ENCODE assay signal across 2 cellular contexts in genomic region chr20:33951171-33951570, GRCh38.
TF ChIP-seq lines count a peak whose summit lies in the region.

No MANE protein-coding gene starts in this region.

TF ChIP-seq in HEK293, 187 proteins besides CTCF, POLR2A, EP300 and RAD21 (continued from another document):
- TF ChIP-seq EGR2 (tag by site-specific recombination; IDR thresholded peaks at IDR 0.05; ENCODE audit: low read depth) (peak; percentile 43; the same call in 1 of the 2 replicates), ZNF140 (tag by site-specific recombination; IDR thresholded peaks at IDR 0.05) (peak; percentile 93)

TF ChIP-seq in K562, 482 proteins besides CTCF, POLR2A, EP300 and RAD21:
- TF ChIP-seq, protein P1, sequence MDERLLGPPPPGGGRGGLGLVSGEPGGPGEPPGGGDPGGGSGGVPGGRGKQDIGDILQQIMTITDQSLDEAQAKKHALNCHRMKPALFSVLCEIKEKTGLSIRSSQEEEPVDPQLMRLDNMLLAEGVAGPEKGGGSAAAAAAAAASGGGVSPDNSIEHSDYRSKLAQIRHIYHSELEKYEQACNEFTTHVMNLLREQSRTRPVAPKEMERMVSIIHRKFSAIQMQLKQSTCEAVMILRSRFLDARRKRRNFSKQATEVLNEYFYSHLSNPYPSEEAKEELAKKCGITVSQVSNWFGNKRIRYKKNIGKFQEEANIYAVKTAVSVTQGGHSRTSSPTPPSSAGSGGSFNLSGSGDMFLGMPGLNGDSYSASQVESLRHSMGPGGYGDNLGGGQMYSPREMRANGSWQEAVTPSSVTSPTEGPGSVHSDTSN (CRISPR knock-in tag; IDR thresholded peaks at IDR 0.05; ENCODE audit: low read depth): no peak
- TF ChIP-seq, protein P1 (tag; conservative IDR thresholded peaks at IDR 0.05; ENCODE audit: low read depth): no peak
- TF ChIP-seq TCF7 (IDR thresholded peaks at IDR 0.05; ENCODE audit: borderline replicate concordance) (no peak), ILK (tag; IDR thresholded peaks at IDR 0.05; ENCODE audit: borderline replicate concordance, low read depth) (no peak), MGA (IDR thresholded peaks at IDR 0.05) (peak; percentile 36; the same call in 1 of the 2 replicates), SMARCB1 (IDR thresholded peaks at IDR 0.05; ENCODE audit: insufficient read length, low read depth) (no peak), SRSF7 (optimal IDR thresholded peaks at IDR 0.05; ENCODE audit: low read depth, low read length) (no peak), E2F6 (IDR thresholded peaks at IDR 0.05; ENCODE audit: borderline replicate concordance in 1 of 2, extremely low read depth in 1 of 2, insufficient read depth in 1 of 2, insufficient read length in 1 of 2, low read depth in 1 of 2, low read length in 1 of 2, poor library complexity in 1 of 2, severe bottlenecking in 1 of 2) (peak in 1 of 2 experiments; percentile 29), MEIS2 (IDR thresholded peaks at IDR 0.05; ENCODE audit: partially characterized antibody) (peak; percentile 22), ZNF354B (CRISPR knock-in tag; IDR thresholded peaks at IDR 0.05) (no peak), GTF2A2 (tag; IDR thresholded peaks at IDR 0.05) (no peak)
- TF ChIP-seq, protein P2, sequence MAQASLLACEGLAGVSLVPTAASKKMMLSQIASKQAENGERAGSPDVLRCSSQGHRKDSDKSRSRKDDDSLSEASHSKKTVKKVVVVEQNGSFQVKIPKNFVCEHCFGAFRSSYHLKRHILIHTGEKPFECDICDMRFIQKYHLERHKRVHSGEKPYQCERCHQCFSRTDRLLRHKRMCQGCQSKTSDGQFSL (CRISPR knock-in tag; IDR thresholded peaks at IDR 0.05): no peak
- TF ChIP-seq, protein P2 (tag; IDR thresholded peaks at IDR 0.05): no peak
